ENCODE assay signal across 16 cellular contexts in the genomic region with DNA sequence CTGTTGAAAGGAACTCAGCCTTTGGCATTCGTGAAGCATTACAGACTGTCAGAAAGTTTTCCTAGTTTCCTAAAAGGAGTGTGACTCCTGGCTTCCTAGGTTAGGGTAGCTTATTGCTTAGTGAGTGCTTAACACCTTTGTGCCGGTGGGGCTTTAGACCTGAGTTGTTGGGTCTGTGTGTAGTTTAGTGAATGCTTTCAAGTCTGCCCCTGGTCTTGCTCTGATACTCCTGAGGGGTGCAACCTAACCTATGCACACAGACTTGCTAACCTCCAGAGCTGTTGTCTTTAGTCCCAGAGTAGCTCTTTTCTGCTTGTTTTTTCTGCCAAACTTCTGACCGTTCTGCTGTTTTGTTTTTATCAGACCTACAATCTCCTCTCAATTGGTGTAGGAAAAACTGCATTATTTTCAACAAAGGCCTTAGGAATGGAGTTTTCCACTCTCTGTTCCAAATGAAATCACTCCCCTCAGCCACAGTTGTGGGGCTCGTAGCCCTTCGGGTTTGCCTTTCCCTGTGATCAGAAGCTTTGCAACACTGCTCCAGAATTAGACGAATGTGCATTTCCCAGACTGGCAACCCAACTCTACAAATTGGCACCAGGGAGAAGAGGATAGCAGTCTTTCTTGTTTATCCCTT.
DNase-seq lines count a peak whose midpoint lies in the region; ATAC-seq, FAIRE-seq and TF ChIP-seq lines count a peak whose summit lies in the region.
"Had no signal": no experiment of that assay in that cellular context is flagged by ENCODE, and none has a peak within 500 bp of the region (broad histone marks: within the 10 kb centered on the region; RNA-seq: fewer than 3 reads in every experiment).

No MANE protein-coding gene starts in this region.

- no peak overlapping the region for H4K5ac ChIP-seq in IMR-90 (ENCODE audit: low read depth, low read length)

- no peak overlapping the region for H4K8ac ChIP-seq in IMR-90 (ENCODE audit: low read depth in 2 of 2, low read length in 2 of 2)

- H2BK15ac ChIP-seq in IMR-90 (ENCODE audit: low read depth, low read length): no peak overlapping the region

- no peak overlapping the region for H2BK120ac ChIP-seq in IMR-90 (ENCODE audit: low read depth, low read length)

- H3K79me2 ChIP-seq in SU-DHL-6 (ENCODE audit: insufficient read depth, low read length): no peaks in the 10 kb centered on the region
- H3K79me2 ChIP-seq in parathyroid adenoma: no peaks in the 10 kb centered on the region
- H3K79me2 ChIP-seq in HepG2 (ENCODE audit: insufficient read depth, low read length): no peaks in the 10 kb centered on the region

- dilution Hi-C loops in IMR-90 (cut with HindIII; ENCODE audit: low sequenced_read_pairs, unreplicated experiment): no loop called here

- H3F3A ChIP-seq in SU-DHL-6 (ENCODE audit: insufficient read depth): no peaks in the 10 kb centered on the region

- no peaks in the 10 kb centered on the region for H3K36me3 ChIP-seq in IMR-90 (ENCODE audit: control insufficient read depth, insufficient read depth, low read length)
- H3K36me3 ChIP-seq in SU-DHL-6 (ENCODE audit: low read length): no peaks in the 10 kb centered on the region; the same call in 1 of the 2 replicates
- H3K36me3 ChIP-seq in parathyroid adenoma (ENCODE audit: control insufficient read depth, insufficient read depth, low read length): no peaks in the 10 kb centered on the region
- no peaks in the 10 kb centered on the region for H3K36me3 ChIP-seq in HepG2 (replicated peaks in 1 of 2; ENCODE audit: control insufficient read depth in 1 of 2, insufficient read depth in 2 of 2, low read length in 2 of 2)

- BruUV-seq in IMR-90 (replicated peaks; lab: Mats Ljungman, UMichigan): no TSS peak
- BruUV-seq in HepG2 (replicated peaks; lab: Mats Ljungman, UMichigan): no TSS peak

- H3K79me1 ChIP-seq in IMR-90 (ENCODE audit: low read depth in 1 of 2, low read length in 2 of 2): no peaks in the 10 kb centered on the region

- 80% methylated on average over 1 of the region's 6 CpGs; no CpG with 5 or more reads in 1 of the 2 experiments for WGBS in IMR-90 (ENCODE audit: extremely low coverage in 2 of 2, insufficient read length in 1 of 2), 2 experiments
- 9% methylated on average over 6 of the region's 6 CpGs for WGBS in HepG2 (ENCODE audit: low lambda C conversion rate)

- POLR2A ChIA-PET in IMR-90 (lab: Charles Lee; ENCODE audit: unreplicated experiment) (no interaction called here), HepG2 (lab: Yijun Ruan, JAX) (no interaction called here)

- peak overlapping the region; percentile 26; the same call in 1 of the 2 replicates for H3K18ac ChIP-seq in IMR-90 (ENCODE audit: low read depth, low read length)

- H2BK20ac ChIP-seq in IMR-90 (ENCODE audit: low read depth, low read length): 0 out of 2 replicates have a peak overlapping the region, but pooled peaks have one; percentile 6

- H4K91ac ChIP-seq in IMR-90 (ENCODE audit: insufficient read depth, low read depth, low read length): no peak overlapping the region

- no peak for FAIRE-seq in HepG2 (lab: Jason Lieb, UNC)
- FAIRE-seq: A204.1, HTR-8/SVneo had no signal

- H3K4ac ChIP-seq in IMR-90 (ENCODE audit: low read depth, low read length): no peak overlapping the region

- H3K9me3 ChIP-seq in IMR-90 (ENCODE audit: control insufficient read depth, insufficient read depth, low read length) (no peaks in the 10 kb centered on the region), SU-DHL-6 (ENCODE audit: insufficient read depth, low read length) (no peaks in the 10 kb centered on the region), parathyroid adenoma (ENCODE audit: control insufficient read depth, low read length) (no peaks in the 10 kb centered on the region), HepG2 (ENCODE audit: low read length) (peaks cover 48% of the 10 kb centered on the region)

- H2AFZ ChIP-seq in IMR-90 (replicated peaks; ENCODE audit: low read length, poor library complexity) (no peak overlapping the region), SU-DHL-6 (ENCODE audit: low read depth, low read length, severe bottlenecking) (peak overlapping the region; percentile 66), parathyroid adenoma (no peak overlapping the region), HepG2 (ENCODE audit: low read length) (no peak overlapping the region)
- H2AFZ ChIP-seq: GM23248 had no signal

- H3K9me1 ChIP-seq in IMR-90 (ENCODE audit: insufficient read depth, low read length): no peaks in the 10 kb centered on the region; the same call in 1 of the 2 replicates

- no peaks in the 10 kb centered on the region for H4K20me1 ChIP-seq in IMR-90 (ENCODE audit: insufficient read depth, low read length)
- no peaks in the 10 kb centered on the region for H4K20me1 ChIP-seq in SU-DHL-6 (ENCODE audit: low read depth, low read length)
- no peaks in the 10 kb centered on the region for H4K20me1 ChIP-seq in HepG2 (ENCODE audit: insufficient read depth, low read length)

- no peak overlapping the region for H3K4me2 ChIP-seq in IMR-90 (ENCODE audit: low read depth, low read length)
- peak overlapping the region; percentile 9 for H3K4me2 ChIP-seq in SU-DHL-6 (ENCODE audit: low read depth, low read length, poor library complexity, severe bottlenecking)
- peak overlapping the region; percentile 31 for H3K4me2 ChIP-seq in parathyroid adenoma (ENCODE audit: low read length)
- H3K4me2 ChIP-seq in HepG2 (ENCODE audit: low read depth, low read length): no peak overlapping the region

- H3K27ac ChIP-seq in IMR-90 (ENCODE audit: insufficient read depth, low read length) (no peak overlapping the region), SU-DHL-6 (ENCODE audit: low read depth, low read length) (no peak overlapping the region), parathyroid adenoma (no peak overlapping the region), HepG2 (ENCODE audit: extremely low read length, insufficient read depth, low read length) (no peak overlapping the region)
- H3K27ac ChIP-seq: GM23248 had no signal

- intact Hi-C loops in IMR-90 (cut with micrococcal nuclease): no loop called here
- intact Hi-C loops in HepG2 (cut with micrococcal nuclease; ENCODE audit: unreplicated experiment): loop anchor here (5.0 kb wide), 1 partner anchor 1156 kb away; no protein-coding TSS in a partner anchor

- TF ChIP-seq POLR2A in IMR-90 (IDR thresholded peaks at IDR 0.05; ENCODE audit: low read depth, low read length): no peak
- no peak for TF ChIP-seq POLR2A in HepG2 (IDR thresholded peaks at IDR 0.05; ENCODE audit: insufficient read depth in 1 of 2, low read depth in 2 of 2, low read length in 2 of 2)

- DNase-seq in IMR-90 (no peak), iPS-NIHi7 (ENCODE audit: extremely low spot score) (peak; percentile 6), NK-92 (lab: John Stamatoyannopoulos, UW; ENCODE audit: unreplicated experiment) (no peak), HepG2 (ENCODE audit: low spot score) (no peak), LoVo (ENCODE audit: low spot score) (no peak)
- DNase-seq in stimulated activated CD4-positive, alpha-beta T cell treated with anti-CD3 and anti-CD28 coated beads, Interleukin-4, amount 100 ng/mL, for 1 hour: no peak
- DNase-seq: C1 segment of cervical spinal cord; Calu3; CD4-positive, alpha-beta T cell; DMS 273 treated with DMSO at 0.1 percent for 48 hours; GM23248; H9 had no signal

- no peak overlapping the region for H3K56ac ChIP-seq in IMR-90 (ENCODE audit: extremely low read depth, insufficient read depth, low read length)

- ATAC-seq in IMR-90 (ENCODE audit: low read depth) (no peak; the same call in none of the 2 replicates), HepG2 (no peak)

- no peak for TF ChIP-seq RAD21 in IMR-90 (IDR thresholded peaks at IDR 0.05; ENCODE audit: low read length)
- TF ChIP-seq RAD21 in HepG2 (CRISPR knock-in tag; IDR thresholded peaks at IDR 0.05): no peak

- in situ Hi-C loops in IMR-90 (cut with MboI; ENCODE audit: low sequenced_read_pairs): no loop called here
- in situ Hi-C loops in HepG2 (cut with HindIII; ENCODE audit: extremely low pct_ligation_motif_present, low pct_unique_long_range_greater_than_20kb): no loop called here

- H2AK9ac ChIP-seq in IMR-90 (replicated peaks; ENCODE audit: low read depth, low read length, poor library complexity): no peak overlapping the region

- no peak overlapping the region for H2AK5ac ChIP-seq in IMR-90 (ENCODE audit: low read depth, low read length)

- H3K9ac ChIP-seq in IMR-90 (ENCODE audit: low read depth, low read length) (no peak overlapping the region), SU-DHL-6 (ENCODE audit: low read length) (no peak overlapping the region), parathyroid adenoma (no peak overlapping the region), HepG2 (ENCODE audit: insufficient read depth, low read depth, low read length) (no peak overlapping the region)
- H3K9ac ChIP-seq: GM23248 had no signal

- no peak overlapping the region for H3K23ac ChIP-seq in IMR-90 (ENCODE audit: low read depth, low read length)

- TF ChIP-seq EP300 in HepG2 (IDR thresholded peaks at IDR 0.05; ENCODE audit: low read depth in 2 of 2, low read length in 2 of 2) (no peak), HepG2 (CRISPR knock-in tag; IDR thresholded peaks at IDR 0.05; ENCODE audit: borderline replicate concordance) (no peak)

- H3K4me3 ChIP-seq in IMR-90 (ENCODE audit: insufficient read depth, low read depth, low read length): no peak overlapping the region
- H3K4me3 ChIP-seq in SU-DHL-6 (ENCODE audit: insufficient read depth, low read length, poor library complexity, severe bottlenecking): no peak overlapping the region
- H3K4me3 ChIP-seq in parathyroid adenoma (ENCODE audit: low read depth, low read length): no peak overlapping the region
- no peak overlapping the region for H3K4me3 ChIP-seq in HepG2 (replicated peaks in 1 of 3; ENCODE audit: insufficient read depth in 1 of 3, low read depth in 2 of 3, low read length in 3 of 3)
- H3K4me3 ChIP-seq: GM23248 had no signal

- H3K4me1 ChIP-seq in IMR-90 (ENCODE audit: control insufficient read depth, insufficient read depth, low read length) (peaks cover 4% of the 10 kb centered on the region), parathyroid adenoma (no peaks in the 10 kb centered on the region), HepG2 (ENCODE audit: insufficient read depth, low read length) (no peaks in the 10 kb centered on the region)

- no peak overlapping the region for H2BK5ac ChIP-seq in IMR-90 (ENCODE audit: low read depth, low read length, poor library complexity, severe bottlenecking)

- no peak overlapping the region for H3K14ac ChIP-seq in IMR-90 (replicated peaks; ENCODE audit: low read depth, low read length)

- no peaks in the 10 kb centered on the region for H3K9me2 ChIP-seq in SU-DHL-6 (replicated peaks; ENCODE audit: insufficient read depth, low read length)

- CTCF ChIA-PET in IMR-90 (lab: Yijun Ruan, JAX): interaction anchor here (0.9 kb wide), 1 partner anchor 29 kb away, joined by 6 read pairs; no protein-coding TSS in a partner anchor
- CTCF ChIA-PET in HepG2 (lab: Yijun Ruan, JAX; ENCODE audit: low intra/inter-chr PET ratio, low total read pairs): no interaction called here

- H3K27me3 ChIP-seq in IMR-90 (ENCODE audit: control insufficient read depth, insufficient read depth, low read length) (no peaks in the 10 kb centered on the region), SU-DHL-6 (ENCODE audit: low read length) (no peaks in the 10 kb centered on the region), parathyroid adenoma (ENCODE audit: control insufficient read depth, insufficient read depth, low read length) (no peaks in the 10 kb centered on the region), HepG2 (ENCODE audit: control insufficient read depth in 1 of 2, insufficient read depth in 2 of 2, low read length in 2 of 2) (no peaks in the 10 kb centered on the region)

- TF ChIP-seq CTCF in IMR-90 (conservative IDR thresholded peaks at IDR 0.05; ENCODE audit: low read depth, low read length) (no peak), SU-DHL-6 (IDR thresholded peaks at IDR 0.05; ENCODE audit: insufficient read depth, low read length, poor library complexity, severe bottlenecking) (no peak), parathyroid adenoma (IDR thresholded peaks at IDR 0.05) (no peak), HepG2 (CRISPR knock-in tag; IDR thresholded peaks at IDR 0.05) (no peak)

Comparison
In these comparisons a context has a peak if more than half of its experiments do, and no peak if none do; other contexts are left out.
1. H3K4me2 ChIP-seq: peak in SU-DHL-6 (single experiment) and parathyroid adenoma (single experiment); none in IMR-90 (single experiment) and HepG2 (single experiment).